19 cellular contexts compared by ENCODE assay signal in genomic region chr5:51621156-51621555, GRCh38.
DNase-seq lines count a peak whose midpoint lies in the region; ATAC-seq and TF ChIP-seq lines count a peak whose summit lies in the region.
"Had no signal": no experiment of that assay in that cellular context is flagged by ENCODE, and none has a peak within 500 bp of the region (broad histone marks: within the 10 kb centered on the region; RNA-seq: fewer than 3 reads in every experiment).

No MANE protein-coding gene starts in this region.

- no peaks in the 10 kb centered on the region for H3K9me3 ChIP-seq in prostate gland
- H3K9me3 ChIP-seq: A549, BLaER1 had no signal

- no peaks in the 10 kb centered on the region for H3K4me1 ChIP-seq in prostate gland (replicated peaks)
- H3K4me1 ChIP-seq: A549, BLaER1 had no signal

- 33% methylated on average over 1 of the region's 1 CpG for WGBS in prostate gland

- no peak for TF ChIP-seq POLR2A in prostate gland (IDR thresholded peaks at IDR 0.05)

- no peak overlapping the region for H3K4me3 ChIP-seq in prostate gland
- H3K4me3 ChIP-seq: A549, BLaER1 had no signal

- ATAC-seq in HG03045 (IDR thresholded peaks at IDR 0.05; ENCODE audit: unreplicated experiment) (no peak), HG03280 (IDR thresholded peaks at IDR 0.05; ENCODE audit: unreplicated experiment) (no peak)
- ATAC-seq: A549 had no signal

- intact Hi-C loops in prostate gland (cut with DNase I) = no loop called here

- H3K36me3 ChIP-seq in prostate gland = no peaks in the 10 kb centered on the region
- H3K36me3 ChIP-seq: BLaER1 had no signal

- DNase-seq in DMS114 treated with DMSO at 0.1 percent for 48 hours (lab: John Stamatoyannopoulos, UW; ENCODE audit: unreplicated experiment) (peak; percentile 58), NCI-H69 (lab: John Stamatoyannopoulos, UW) (peak; percentile 55), astrocyte of the hippocampus (ENCODE audit: low read depth, low spot score) (peak; percentile 19), renal cortical epithelial cell (ENCODE audit: low read depth) (peak; percentile 24), prostate gland (ENCODE audit: low spot score) (no peak)
- DNase-seq: CD4-positive, alpha-beta memory T cell; GF-D8; HCEC 1CT; IMR-90; NCI-H1092; NCI-H1436 treated with DMSO at 0.1 percent for 48 hours; NCI-H2029; NCI-H446; NCI-H526 treated with DMSO at 0.1 percent for 48 hours; Right ventricle myocardium superior had no signal

- no peak overlapping the region for H3K27ac ChIP-seq in prostate gland
- H3K27ac ChIP-seq: A549, BLaER1 had no signal

- no peak for TF ChIP-seq CTCF in prostate gland (IDR thresholded peaks at IDR 0.05)

- no peaks in the 10 kb centered on the region for H3K27me3 ChIP-seq in prostate gland (replicated peaks; ENCODE audit: insufficient read depth)
- H3K27me3 ChIP-seq: BLaER1 had no signal
